15 cellular contexts compared by ENCODE assay signal in genomic region chr11:83272627-83273026, GRCh38. TPM values are rescaled to one million over a fixed set of nuclear protein-coding genes. Genes with fewer than 3 reads are reported as not detected.
A peak's percentile ranks its signal among the peaks of the same experiment; 100 is the strongest.
DNase-seq lines count a peak whose midpoint lies in the region; TF ChIP-seq lines count a peak whose summit lies in the region.
"Had no signal": no experiment of that assay in that cellular context is flagged by ENCODE, and none has a peak within 500 bp of the region (broad histone marks: within the 10 kb centered on the region; RNA-seq: fewer than 3 reads in every experiment).

No MANE protein-coding gene starts in this region.

- no peak overlapping the region for H3K27ac ChIP-seq in esophagus muscularis mucosa (replicated peaks in 1 of 4)
- H3K27ac ChIP-seq: BLaER1 had no signal

- DNase-seq in AG08395 (ENCODE audit: low spot score) (peak; percentile 73), HCEC 1CT (peak; percentile 82), astrocyte of the cerebellum (ENCODE audit: low read depth) (peak; percentile 57), iris pigment epithelial cell (ENCODE audit: low read depth) (peak; percentile 86), esophagus muscularis mucosa (ENCODE audit: extremely low spot score) (no peak), GM20000 (ENCODE audit: low spot score) (no peak)
- no peak for DNase-seq in stimulated activated CD8-positive, alpha-beta memory T cell treated with anti-CD3 and anti-CD28 coated beads, Interleukin-4, amount 100 ng/mL, for 48 hours
- DNase-seq in stimulated activated CD4-positive, alpha-beta T cell treated with anti-CD3 and anti-CD28 coated beads, Interleukin-15, amount 100 ng/mL, for 24 hours = no peak
- DNase-seq: anterior cingulate cortex, NCI-H1930, NCI-H82, nucleus accumbens, SHP77 had no signal

- H3K4me3 ChIP-seq in astrocyte of the cerebellum (ENCODE audit: low read depth, low read length) (no peak overlapping the region), esophagus muscularis mucosa (no peak overlapping the region)
- H3K4me3 ChIP-seq: BLaER1, K562 had no signal

- TF ChIP-seq POLR2A in esophagus muscularis mucosa (IDR thresholded peaks at IDR 0.05; ENCODE audit: low read depth) = no peak

- H3K36me3 ChIP-seq in esophagus muscularis mucosa = peaks cover 11 to 88% (median 51%) of the 10 kb centered on the region in 4 donors

- no peaks in the 10 kb centered on the region for H3K27me3 ChIP-seq in esophagus muscularis mucosa
- H3K27me3 ChIP-seq: BLaER1 had no signal

- no peak for TF ChIP-seq CTCF in astrocyte of the cerebellum (IDR thresholded peaks at IDR 0.05; ENCODE audit: low read depth, low read length, missing control alignments)
- no peak for TF ChIP-seq CTCF in esophagus muscularis mucosa (IDR thresholded peaks at IDR 0.05)
- no peak for TF ChIP-seq CTCF in GM20000 (IDR thresholded peaks at IDR 0.05; ENCODE audit: extremely low read depth, missing control alignments)

- TF ChIP-seq EP300 in esophagus muscularis mucosa (IDR thresholded peaks at IDR 0.05) = no peak

- H3K9me3 ChIP-seq in esophagus muscularis mucosa = no peaks in the 10 kb centered on the region

- intact Hi-C loops in esophagus muscularis mucosa (cut with DNase I) = no loop called here

- H3K4me1 ChIP-seq in esophagus muscularis mucosa = no peaks in the 10 kb centered on the region
- H3K4me1 ChIP-seq: BLaER1 had no signal

- in situ Hi-C loops in astrocyte of the cerebellum (cut with HindIII; ENCODE audit: low sequenced_read_pairs) = no loop called here

RNA-seq across cellular contexts. Expression of gene CCDC90B, which starts 13.5 kb away (rescaled TPM):
- total RNA-seq in esophagus muscularis mucosa = 10 to 100 TPM; 22.7 to 56.9 (median 31.7) TPM

Comparison
In these comparisons a context has a peak if more than half of its experiments do, and no peak if none do; other contexts are left out.
1. DNase-seq: peak in AG08395 (single experiment), HCEC 1CT (single experiment), astrocyte of the cerebellum (single experiment) and iris pigment epithelial cell (single experiment); none in stimulated activated CD8-positive, alpha-beta memory T cell treated with anti-CD3 and anti-CD28 coated beads, Interleukin-4, amount 100 ng/mL, for 48 hours (single experiment), stimulated activated CD4-positive, alpha-beta T cell treated with anti-CD3 and anti-CD28 coated beads, Interleukin-15, amount 100 ng/mL, for 24 hours (single experiment), esophagus muscularis mucosa (single experiment) and GM20000 (single experiment).